ENCODE assay signal across 8 cellular contexts in genomic region chr20:8018928-8019177, GRCh38. TPM values are rescaled to one million over a fixed set of nuclear protein-coding genes. Genes with fewer than 3 reads are reported as not detected.
DNase-seq lines count a peak whose midpoint lies in the region; ATAC-seq lines count a peak whose summit lies in the region.

No MANE protein-coding gene starts in this region.

- peaks cover 39% of the 10 kb centered on the region for H3K4me1 Mint-ChIP-seq in activated T-cell treated with anti-CD3 and anti-CD28 coated beads, Interleukin-2, amount 50 U/mL, for 24 hours (ENCODE audit: low read depth)
- H3K4me1 Mint-ChIP-seq in activated naive CD8-positive, alpha-beta T cell treated with anti-CD3 and anti-CD28 coated beads, Interleukin-2, amount 10 ng/mL, durations not matched to agents 7 days and 5 days = peaks cover 14% of the 10 kb centered on the region
- H3K4me1 Mint-ChIP-seq in stimulated activated naive CD8-positive, alpha-beta T cell treated with anti-CD3 and anti-CD28 coated beads, Interleukin-15, Interleukin-2, amounts not matched to agents 100 ng/mL and 50 ng/mL, for 24 hours (ENCODE audit: low read depth) = peaks cover 43% of the 10 kb centered on the region

- POLR2A ChIA-PET in activated naive CD8-positive, alpha-beta T cell treated with anti-CD3 and anti-CD28 coated beads, Interleukin-2, amount 10 ng/mL, durations not matched to agents 7 days and 5 days (lab: Charles Lee) = interaction anchor here (1.2 kb wide), 1 partner anchor 14 kb away, joined by 4 read pairs; no protein-coding TSS in a partner anchor

- H3K27ac Mint-ChIP-seq in activated T-cell treated with anti-CD3 and anti-CD28 coated beads, Interleukin-2, amount 50 U/mL, for 24 hours = peak overlapping the region; percentile 88
- peak overlapping the region; percentile 88 for H3K27ac Mint-ChIP-seq in activated naive CD8-positive, alpha-beta T cell treated with anti-CD3 and anti-CD28 coated beads, Interleukin-2, amount 10 ng/mL, durations not matched to agents 7 days and 5 days
- peak overlapping the region; percentile 77 for H3K27ac Mint-ChIP-seq in stimulated activated naive CD8-positive, alpha-beta T cell treated with anti-CD3 and anti-CD28 coated beads, Interleukin-15, Interleukin-2, amounts not matched to agents 100 ng/mL and 50 ng/mL, for 24 hours

- no peaks in the 10 kb centered on the region for H3K27me3 Mint-ChIP-seq in activated T-cell treated with anti-CD3 and anti-CD28 coated beads, Interleukin-2, amount 50 U/mL, for 24 hours
- H3K27me3 Mint-ChIP-seq in activated naive CD8-positive, alpha-beta T cell treated with anti-CD3 and anti-CD28 coated beads, Interleukin-2, amount 10 ng/mL, durations not matched to agents 7 days and 5 days = no peaks in the 10 kb centered on the region
- no peaks in the 10 kb centered on the region for H3K27me3 Mint-ChIP-seq in stimulated activated naive CD8-positive, alpha-beta T cell treated with anti-CD3 and anti-CD28 coated beads, Interleukin-15, Interleukin-2, amounts not matched to agents 100 ng/mL and 50 ng/mL, for 24 hours

- peaks cover 2% of the 10 kb centered on the region for H3K36me3 Mint-ChIP-seq in activated T-cell treated with anti-CD3 and anti-CD28 coated beads, Interleukin-2, amount 50 U/mL, for 24 hours (ENCODE audit: low read depth)
- H3K36me3 Mint-ChIP-seq in activated naive CD8-positive, alpha-beta T cell treated with anti-CD3 and anti-CD28 coated beads, Interleukin-2, amount 10 ng/mL, durations not matched to agents 7 days and 5 days = peaks cover 5% of the 10 kb centered on the region
- peaks cover 14% of the 10 kb centered on the region for H3K36me3 Mint-ChIP-seq in stimulated activated naive CD8-positive, alpha-beta T cell treated with anti-CD3 and anti-CD28 coated beads, Interleukin-15, Interleukin-2, amounts not matched to agents 100 ng/mL and 50 ng/mL, for 24 hours (ENCODE audit: low read depth)

- H3K9me3 Mint-ChIP-seq in activated T-cell treated with anti-CD3 and anti-CD28 coated beads, Interleukin-2, amount 50 U/mL, for 24 hours = no peaks in the 10 kb centered on the region
- no peaks in the 10 kb centered on the region for H3K9me3 Mint-ChIP-seq in activated naive CD8-positive, alpha-beta T cell treated with anti-CD3 and anti-CD28 coated beads, Interleukin-2, amount 10 ng/mL, durations not matched to agents 7 days and 5 days
- no peaks in the 10 kb centered on the region for H3K9me3 Mint-ChIP-seq in stimulated activated naive CD8-positive, alpha-beta T cell treated with anti-CD3 and anti-CD28 coated beads, Interleukin-15, Interleukin-2, amounts not matched to agents 100 ng/mL and 50 ng/mL, for 24 hours

- H3K4me3 ChIP-seq in iPS-18c (ENCODE audit: insufficient read depth, low read depth, low read length) = peak overlapping the region; percentile 84; the same call in 1 of the 2 replicates

- no peak for DNase-seq in activated T-cell treated with anti-CD3 and anti-CD28 coated beads, Interleukin-2, amount 50 U/mL, for 24 hours
- DNase-seq in activated T-cell treated with anti-CD3 and anti-CD28 coated beads, Interleukin-2, amount 50 U/mL, for 1 hour = no peak
- DNase-seq in NCI-H1417 (lab: John Stamatoyannopoulos, UW) = peak in 2 of 3 experiments; percentile 80 to 94
- DNase-seq in activated naive CD8-positive, alpha-beta T cell treated with anti-CD3 and anti-CD28 coated beads, Interleukin-2, amount 10 ng/mL, durations not matched to agents 7 days and 5 days = no peak
- no peak for DNase-seq in EL

- ATAC-seq in HG02642 (IDR thresholded peaks at IDR 0.05; ENCODE audit: poor library complexity, unreplicated experiment) = peak; percentile 19
- peak; percentile 37 for ATAC-seq in activated naive CD8-positive, alpha-beta T cell treated with anti-CD3 and anti-CD28 coated beads, Interleukin-2, amount 10 ng/mL, durations not matched to agents 7 days and 5 days (ENCODE audit: low read depth)

- peak overlapping the region; percentile 84 for H3K4me3 Mint-ChIP-seq in activated T-cell treated with anti-CD3 and anti-CD28 coated beads, Interleukin-2, amount 50 U/mL, for 24 hours
- H3K4me3 Mint-ChIP-seq in activated naive CD8-positive, alpha-beta T cell treated with anti-CD3 and anti-CD28 coated beads, Interleukin-2, amount 10 ng/mL, durations not matched to agents 7 days and 5 days = peak overlapping the region; percentile 90
- H3K4me3 Mint-ChIP-seq in stimulated activated naive CD8-positive, alpha-beta T cell treated with anti-CD3 and anti-CD28 coated beads, Interleukin-15, Interleukin-2, amounts not matched to agents 100 ng/mL and 50 ng/mL, for 24 hours = peak overlapping the region; percentile 87

- H3K9me3 ChIP-seq in iPS-18c (ENCODE audit: control insufficient read depth, insufficient read depth, low read length) = no peaks in the 10 kb centered on the region

RNA-seq across cellular contexts. Expression of gene TMX4, which starts 0.7 kb away (rescaled TPM):
- 10 to 100 TPM; 42.6 to 45.8 TPM for total RNA-seq in activated naive CD8-positive, alpha-beta T cell treated with anti-CD3 and anti-CD28 coated beads, Interleukin-2, amount 10 ng/mL, durations not matched to agents 7 days and 5 days

Comparison
In these comparisons a context has a peak if more than half of its experiments do, and no peak if none do; other contexts are left out.
1. DNase-seq: peak in NCI-H1417 (2 of 3); none in activated T-cell treated with anti-CD3 and anti-CD28 coated beads, Interleukin-2, amount 50 U/mL, for 24 hours (single experiment), activated T-cell treated with anti-CD3 and anti-CD28 coated beads, Interleukin-2, amount 50 U/mL, for 1 hour (single experiment), activated naive CD8-positive, alpha-beta T cell treated with anti-CD3 and anti-CD28 coated beads, Interleukin-2, amount 10 ng/mL, durations not matched to agents 7 days and 5 days (single experiment) and EL (single experiment).
2. Peak in every context shown above with its lines, with median percentiles within 50 percentile points of each other: H3K27ac Mint-ChIP-seq and H3K4me3 Mint-ChIP-seq.